In genomic region chr5:72137826-72138409, GRCh38 we compare ENCODE assay signal across 9 cellular contexts. TPM values are rescaled to one million over a fixed set of nuclear protein-coding genes. Genes with fewer than 3 reads are reported as not detected.
DNase-seq lines count a peak whose midpoint lies in the region; FAIRE-seq and TF ChIP-seq lines count a peak whose summit lies in the region.
"Had no signal": no experiment of that assay in that cellular context is flagged by ENCODE, and none has a peak within 500 bp of the region (broad histone marks: within the 10 kb centered on the region; RNA-seq: fewer than 3 reads in every experiment).

No MANE protein-coding gene starts in this region.

- H3K4me1 ChIP-seq in esophagus muscularis mucosa (peaks cover 42 to 100% (median 97%) of the 10 kb centered on the region in 4 donors), small intestine (ENCODE audit: control insufficient read depth in 2 of 2, insufficient read depth in 1 of 2, low read depth in 1 of 2, low read length in 1 of 2) (no peaks in the 10 kb centered on the region)

- no peaks in the 10 kb centered on the region for H3K9me3 Mint-ChIP-seq in activated T-cell treated with anti-CD3 and anti-CD28 coated beads, Interleukin-2, amount 50 U/mL, for 24 hours

- H3K36me3 ChIP-seq in esophagus muscularis mucosa, result no peaks in the 10 kb centered on the region
- no peaks in the 10 kb centered on the region for H3K36me3 ChIP-seq in small intestine (ENCODE audit: control insufficient read depth in 2 of 2, insufficient read depth in 2 of 2, low read length in 2 of 2)

- H3K4me1 Mint-ChIP-seq in activated T-cell treated with anti-CD3 and anti-CD28 coated beads, Interleukin-2, amount 50 U/mL, for 24 hours (ENCODE audit: low read depth), result peaks cover 35% of the 10 kb centered on the region

- in situ Hi-C loops in GM13977 (cut with MboI; ENCODE audit: low pct_unique_long_range_greater_than_20kb, low sequenced_read_pairs, unreplicated experiment), result loop anchor here (10.0 kb wide), 2 partner anchors 107 to 167 kb away; no protein-coding TSS in a partner anchor

- H3K27me3 ChIP-seq in esophagus muscularis mucosa (no peaks in the 10 kb centered on the region), small intestine (ENCODE audit: control insufficient read depth in 2 of 2, insufficient read depth in 2 of 2, low read length in 2 of 2) (no peaks in the 10 kb centered on the region)

- H3K4me3 Mint-ChIP-seq in activated T-cell treated with anti-CD3 and anti-CD28 coated beads, Interleukin-2, amount 50 U/mL, for 24 hours, result no peak overlapping the region

- WGBS in esophagus muscularis mucosa, result 59% methylated on average over 2 of the region's 2 CpGs
- 5 to 35% (median 11%) methylated on average over 2 of the region's 2 CpGs for WGBS in small intestine, 3 donors

- no peak for TF ChIP-seq POLR2A in esophagus muscularis mucosa (IDR thresholded peaks at IDR 0.05; ENCODE audit: low read depth)

- peak; percentile 93 for FAIRE-seq in small intestine (lab: Jason Lieb, UNC)

- intact Hi-C loops in esophagus muscularis mucosa (cut with DNase I), result loop anchor here (5.0 kb wide), 1 partner anchor 169 kb away; no protein-coding TSS in a partner anchor

- H3K9me3 ChIP-seq in esophagus muscularis mucosa (no peaks in the 10 kb centered on the region), small intestine (ENCODE audit: control insufficient read depth, low read depth) (no peaks in the 10 kb centered on the region)

- H3K36me3 Mint-ChIP-seq in activated T-cell treated with anti-CD3 and anti-CD28 coated beads, Interleukin-2, amount 50 U/mL, for 24 hours (ENCODE audit: low read depth), result no peaks in the 10 kb centered on the region

- no peak for TF ChIP-seq EP300 in esophagus muscularis mucosa (IDR thresholded peaks at IDR 0.05)

- peaks cover 71% of the 10 kb centered on the region for H3K27me3 Mint-ChIP-seq in activated T-cell treated with anti-CD3 and anti-CD28 coated beads, Interleukin-2, amount 50 U/mL, for 24 hours

- H3K27ac ChIP-seq in esophagus muscularis mucosa (replicated peaks in 1 of 4) (peak overlapping the region in 3 of 4 donors; percentile 42 to 85 (median 80)), small intestine (ENCODE audit: low read depth in 1 of 2, low read length in 1 of 2) (no peak overlapping the region)
- H3K27ac ChIP-seq: WERI-Rb-1 had no signal

- H3K4me3 ChIP-seq in esophagus muscularis mucosa, result no peak overlapping the region
- no peak overlapping the region for H3K4me3 ChIP-seq in small intestine (ENCODE audit: low read depth in 1 of 2, low read length in 2 of 2)

- H3K27ac Mint-ChIP-seq in activated T-cell treated with anti-CD3 and anti-CD28 coated beads, Interleukin-2, amount 50 U/mL, for 24 hours, result no peak overlapping the region

- TF ChIP-seq CTCF in GM13977 (IDR thresholded peaks at IDR 0.05; ENCODE audit: extremely low read depth, insufficient read depth, missing control alignments) (peak; percentile 54), esophagus muscularis mucosa (IDR thresholded peaks at IDR 0.05) (peak; percentile 39 to 50 (median 46))

- DNase-seq in GM13977 (ENCODE audit: low spot score) (peak; percentile 34), OCI-M1 (lab: John Stamatoyannopoulos, UW) (peak; percentile 52), esophagus muscularis mucosa (ENCODE audit: extremely low spot score) (no peak), small intestine (peak; percentile 17), T1000 (lab: John Stamatoyannopoulos, UW) (no peak), GF-D8 (lab: John Stamatoyannopoulos, UW) (no peak), mesenteric fat pad (ENCODE audit: low spot score) (no peak)
- DNase-seq in activated T-cell treated with anti-CD3 and anti-CD28 coated beads, Interleukin-2, amount 50 U/mL, for 24 hours, result no peak
- DNase-seq: WERI-Rb-1 had no signal

RNA-seq across cellular contexts. Expression of gene MAP1B, which starts 30.6 kb away (rescaled TPM):
- 1,000 to 10,000 TPM in 2 of 4 donors, 100 to 1,000 TPM in 2; 755 to 1,378 (median 1,096) TPM for total RNA-seq in esophagus muscularis mucosa
- 1 to 10 TPM in 2 of 3 donors, under 1 TPM in 1; 0.45 to 7.4 (median 1.1) TPM for polyA plus RNA-seq in small intestine
- 121 TPM for total RNA-seq in mesenteric fat pad

Comparison
In these comparisons a context has a peak if more than half of its experiments do, and no peak if none do; other contexts are left out.
1. DNase-seq: peak in GM13977 (single experiment), OCI-M1 (single experiment) and small intestine (single experiment); none in esophagus muscularis mucosa (single experiment), activated T-cell treated with anti-CD3 and anti-CD28 coated beads, Interleukin-2, amount 50 U/mL, for 24 hours (single experiment), T1000 (single experiment), GF-D8 (single experiment) and mesenteric fat pad (single experiment).
2. H3K27ac ChIP-seq: peak in esophagus muscularis mucosa (3 of 4); none in small intestine (0 of 2).